In the genomic region with DNA sequence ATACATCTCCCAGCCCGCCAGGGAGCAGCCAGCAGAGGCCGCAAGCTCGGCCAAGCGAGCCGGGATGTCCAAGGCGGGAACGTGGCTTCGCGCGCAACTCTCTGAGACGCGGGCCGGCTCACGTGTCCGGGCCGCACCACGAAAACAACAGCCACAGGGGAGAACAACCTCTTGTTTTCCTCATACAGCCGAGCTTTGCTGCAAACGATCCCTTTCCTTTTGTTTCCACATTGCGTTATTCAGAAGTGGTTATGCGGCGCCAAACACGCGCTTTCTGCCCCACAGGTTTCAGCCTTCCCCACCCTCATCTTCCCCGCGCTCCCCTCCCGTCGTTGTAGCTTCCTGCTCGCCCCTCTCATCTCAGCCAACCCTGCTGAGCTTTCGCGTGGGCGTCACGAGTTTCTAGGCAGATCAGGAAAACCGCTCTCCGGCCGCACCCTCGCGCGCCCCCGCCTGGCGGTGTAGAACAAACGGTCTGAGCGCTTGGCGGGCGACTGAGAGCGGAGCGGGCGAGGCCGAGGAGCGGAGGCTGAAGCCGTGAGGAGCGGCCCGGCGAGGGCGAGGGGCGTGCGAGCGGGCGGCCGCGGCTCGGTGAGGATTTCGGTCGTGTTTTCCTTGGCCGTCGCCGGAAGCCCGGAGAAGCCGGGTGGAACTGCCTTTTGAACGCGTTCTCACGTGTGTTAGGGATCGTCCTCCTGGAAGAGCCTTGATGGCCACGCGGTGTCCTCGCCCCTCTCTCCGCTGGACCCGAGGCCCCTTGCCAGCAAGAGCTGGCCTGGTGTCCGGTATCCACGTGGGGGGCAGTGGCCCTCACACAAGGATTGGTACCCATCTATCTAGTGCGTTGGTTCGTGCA, we compare ENCODE assay signal across 8 cellular contexts. TPM values are rescaled to one million over a fixed set of nuclear protein-coding genes. Genes with fewer than 3 reads are reported as not detected.
DNase-seq lines count a peak whose midpoint lies in the region; ATAC-seq and TF ChIP-seq lines count a peak whose summit lies in the region.

No MANE protein-coding gene starts in this region.

- intact Hi-C loops in sigmoid colon (cut with DNase I), result no loop called here

- TF ChIP-seq CTCF in AG10803 (conservative IDR thresholded peaks at IDR 0.05; ENCODE audit: low read length) (peak; percentile 48), astrocyte of the spinal cord (IDR thresholded peaks at IDR 0.05; ENCODE audit: low read depth, low read length) (peak; percentile 61), sigmoid colon (IDR thresholded peaks at IDR 0.05) (peak; percentile 50 to 77 (median 63))

- H3K36me3 ChIP-seq in sigmoid colon, result no peaks in the 10 kb centered on the region

- in situ Hi-C loops in astrocyte of the spinal cord (cut with HindIII; ENCODE audit: low sequenced_read_pairs), result no loop called here

- peaks cover 0 to 40% (median 17%) of the 10 kb centered on the region in 4 donors for H3K4me1 ChIP-seq in sigmoid colon

- TF ChIP-seq POLR2A in sigmoid colon (IDR thresholded peaks at IDR 0.05), result no peak

- TF ChIP-seq EP300 in sigmoid colon (IDR thresholded peaks at IDR 0.05), result no peak

- peak overlapping the region; percentile 55 to 81 (median 64) for H3K27ac ChIP-seq in sigmoid colon

- H3K4me3 ChIP-seq in AG10803 (ENCODE audit: low read length) (peak overlapping the region; percentile 54), astrocyte of the spinal cord (ENCODE audit: low read depth, low read length) (peak overlapping the region; percentile 20), sigmoid colon (peak overlapping the region; percentile 8 to 39 (median 24))

- H3K9me3 ChIP-seq in sigmoid colon, result no peaks in the 10 kb centered on the region

- peak; percentile 89 for DNase-seq in AG10803 (ENCODE audit: low read depth)
- peak; percentile 84 for DNase-seq in T-helper 22 cell (ENCODE audit: low read depth)
- peak; percentile 87 for DNase-seq in astrocyte of the spinal cord (ENCODE audit: low read depth, low spot score)
- peak; percentile 76 for DNase-seq in iPS DF 19.7 (ENCODE audit: low read depth, low spot score)
- peak; percentile 96 for DNase-seq in sigmoid colon
- no peak for DNase-seq in NCI-H187 (lab: John Stamatoyannopoulos, UW)

- no peaks in the 10 kb centered on the region for H3K27me3 ChIP-seq in sigmoid colon

- 20 to 22% methylated on average over 82 of the region's 82 CpGs for WGBS in sigmoid colon, 2 donors

- ATAC-seq in GM19328 (IDR thresholded peaks at IDR 0.05; ENCODE audit: unreplicated experiment) (peak; percentile 63), HG03565 (IDR thresholded peaks at IDR 0.05; ENCODE audit: unreplicated experiment) (peak; percentile 62)

RNA-seq across cellular contexts. Expression of a gene that starts 6.6 kb away (rescaled TPM):
- total RNA-seq in sigmoid colon, result 100 to 1,000 TPM in 2 of 4 donors, 10 to 100 TPM in 2; 79.7 to 122 (median 105) TPM
- polyA plus RNA-seq in sigmoid colon, result 10 to 100 TPM; 44.4 to 95.9 (median 50.6) TPM

RNA-seq across cellular contexts. Expression of a gene that starts 21.6 kb away (rescaled TPM):
- total RNA-seq in sigmoid colon, result 10 to 100 TPM; 31.0 to 65.8 (median 47.6) TPM
- 10 to 100 TPM in 2 of 3 donors, 1 to 10 TPM in 1; 7.9 to 30.7 (median 10.2) TPM for polyA plus RNA-seq in sigmoid colon

RNA-seq across cellular contexts. Expression of a gene that starts 21.8 kb away (rescaled TPM):
- 100 to 1,000 TPM in 3 of 4 donors, 10 to 100 TPM in 1; 94.2 to 161 (median 113) TPM for total RNA-seq in sigmoid colon
- 100 to 1,000 TPM in 2 of 3 donors, 10 to 100 TPM in 1; 95.7 to 157 (median 130) TPM for polyA plus RNA-seq in sigmoid colon

RNA-seq across cellular contexts. Expression of a gene that starts 24.4 kb away (rescaled TPM):
- not detected for total RNA-seq in sigmoid colon
- polyA plus RNA-seq in sigmoid colon, result not detected

RNA-seq across cellular contexts. Expression of a gene that starts 32.7 kb away (rescaled TPM):
- not detected for total RNA-seq in sigmoid colon
- not detected for polyA plus RNA-seq in sigmoid colon

Comparison
In these comparisons a context has a peak if more than half of its experiments do, and no peak if none do; other contexts are left out.
1. DNase-seq: peak in AG10803 (single experiment), T-helper 22 cell (single experiment), astrocyte of the spinal cord (single experiment), iPS DF 19.7 (single experiment) and sigmoid colon (single experiment); none in NCI-H187 (0 of 2).
2. Peak in every context shown above with its lines, with median percentiles within 50 percentile points of each other: H3K4me3 ChIP-seq and CTCF ChIP-seq.